23 cellular contexts compared by ENCODE assay signal in the genomic region with DNA sequence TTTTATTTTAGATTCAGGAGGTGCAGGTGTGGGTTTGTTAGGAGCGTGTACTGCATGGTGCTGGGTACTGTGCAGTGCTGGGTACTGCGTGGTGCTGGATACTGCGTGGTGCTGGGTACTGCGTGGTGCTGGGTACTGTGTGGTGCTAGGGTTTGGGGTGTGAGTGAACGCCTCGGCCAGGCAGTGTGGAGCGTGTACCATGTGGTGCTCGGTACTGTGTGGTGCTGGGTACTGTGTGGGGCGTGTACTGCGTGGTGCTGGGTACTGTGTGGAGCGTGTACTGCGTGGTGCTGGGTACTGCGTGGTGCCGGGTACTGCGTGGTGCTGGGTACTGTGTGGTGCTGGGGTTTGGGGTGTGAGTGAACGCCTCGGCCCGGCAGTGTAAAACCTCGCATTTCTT.
"Had no signal": no experiment of that assay in that cellular context is flagged by ENCODE, and none has a peak within 500 bp of the region (broad histone marks: within the 10 kb centered on the region; RNA-seq: fewer than 3 reads in every experiment).

No MANE protein-coding gene starts in this region.

- H3K9me3 ChIP-seq: adrenal gland, breast epithelium, ovary, psoas muscle, thoracic aorta had no signal

- DNase-seq: activated B cell treated with CpG ODN at 0.5 μM for 24 hours; activated CD4-positive, alpha-beta memory T cell treated with anti-CD3 and anti-CD28 coated beads, Interleukin-2, amount 10 ng/mL, durations not matched to agents 7 days and 5 days; activated CD4-positive, alpha-beta T cell treated with anti-CD3 and anti-CD28 coated beads for 48 hours; activated effector memory CD4-positive, alpha-beta T cell treated with Interleukin-2 at 50 U/mL for 16 hours; activated naive CD4-positive, alpha-beta T cell treated with anti-CD3 and anti-CD28 coated beads, Interleukin-2, amount 50 U/mL, for 16 hours; activated T-cell treated with anti-CD3 and anti-CD28 coated beads, Interleukin-2, amount 50 U/mL, for 4 hours; cerebellar nuclear complex; cortex of kidney; left cardiac atrium; ovary; psoas muscle; right cardiac atrium; stimulated activated CD4-positive, alpha-beta T cell treated with anti-CD3 and anti-CD28 coated beads, Interleukin-15, amount 100 ng/mL, for 24 hours; stimulated activated CD4-positive, alpha-beta T cell treated with anti-CD3 and anti-CD28 coated beads, Interleukin-2, amount 100 ng/mL, for 48 hours; T-helper 1 cell; T-helper 9 cell had no signal

- H3K27ac ChIP-seq: adrenal gland, breast epithelium, neural progenitor cell, ovary, psoas muscle, thoracic aorta had no signal

- H3K9ac ChIP-seq: neural progenitor cell had no signal

- H3K4me3 ChIP-seq: adrenal gland, breast epithelium, lung, neural progenitor cell, ovary, psoas muscle, thoracic aorta had no signal

- H2AFZ ChIP-seq: neural progenitor cell had no signal

- ATAC-seq: activated T-cell treated with anti-CD3 and anti-CD28 coated beads, Interleukin-2, amount 50 U/mL, for 4 hours; left cardiac atrium; psoas muscle had no signal

- H3K27me3 ChIP-seq: adrenal gland, breast epithelium, neural progenitor cell, ovary had no signal

- H3K4me1 ChIP-seq: adrenal gland, breast epithelium, neural progenitor cell, psoas muscle had no signal

- FAIRE-seq: astrocyte, small intestine had no signal

- H3K4me2 ChIP-seq: neural progenitor cell had no signal

- H3K36me3 ChIP-seq: neural progenitor cell, ovary had no signal
